ENCODE assay signal across 14 cellular contexts in genomic region chr18:65659312-65659711, GRCh38.
DNase-seq lines count a peak whose midpoint lies in the region; ATAC-seq and TF ChIP-seq lines count a peak whose summit lies in the region.
"Had no signal": no experiment of that assay in that cellular context is flagged by ENCODE, and none has a peak within 500 bp of the region (broad histone marks: within the 10 kb centered on the region; RNA-seq: fewer than 3 reads in every experiment).

No MANE protein-coding gene starts in this region.

- H3K4me3 ChIP-seq in PC-9: no peak overlapping the region
- H3K4me3 ChIP-seq in ascending aorta: no peak overlapping the region

- H4K20me1 ChIP-seq in PC-9 (ENCODE audit: insufficient read depth): no peaks in the 10 kb centered on the region

- ATAC-seq in foreskin keratinocyte: no peak

- peaks cover 20% of the 10 kb centered on the region for H3F3A ChIP-seq in PC-9 (ENCODE audit: insufficient read depth, low read depth)

- peaks cover 29% of the 10 kb centered on the region for H3K4me1 ChIP-seq in PC-9 (replicated peaks; ENCODE audit: insufficient read depth)
- no peaks in the 10 kb centered on the region for H3K4me1 ChIP-seq in ascending aorta
- H3K4me1 ChIP-seq in foreskin keratinocyte: no peaks in the 10 kb centered on the region
- H3K4me1 ChIP-seq: Caco-2 had no signal

- peaks cover 19% of the 10 kb centered on the region for H3K9me3 ChIP-seq in PC-9 (ENCODE audit: insufficient read depth, low read depth)
- no peaks in the 10 kb centered on the region for H3K9me3 ChIP-seq in ascending aorta
- H3K9me3 ChIP-seq: Caco-2 had no signal

- no peaks in the 10 kb centered on the region for H3K9me2 ChIP-seq in PC-9 (ENCODE audit: insufficient read depth)

- DNase-seq in HS-5 (ENCODE audit: low read depth): peak; percentile 28
- peak in 1 of 2 experiments; percentile 51 for DNase-seq in PC-9
- peak; percentile 2 for DNase-seq in iris pigment epithelial cell (ENCODE audit: low read depth)
- DNase-seq in ascending aorta (ENCODE audit: low spot score in 2 of 2): no peak
- DNase-seq in foreskin keratinocyte: no peak
- DNase-seq in T-helper 9 cell: no peak
- no peak for DNase-seq in midbrain (lab: John Stamatoyannopoulos, UW)
- DNase-seq: AML-193; Caco-2; CD4-positive, alpha-beta T cell; DMS79 treated with DMSO at 0.1 percent for 48 hours; GF-D8; H9 had no signal

- no peaks in the 10 kb centered on the region for H3K27me3 ChIP-seq in PC-9 (ENCODE audit: insufficient read depth, low read depth)
- no peaks in the 10 kb centered on the region for H3K27me3 ChIP-seq in ascending aorta
- no peaks in the 10 kb centered on the region for H3K27me3 ChIP-seq in foreskin keratinocyte

- CTCF ChIA-PET in PC-9 (lab: Charles Lee): no interaction called here

- intact Hi-C loops in PC-9 (cut with micrococcal nuclease; ENCODE audit: unreplicated experiment): no loop called here
- intact Hi-C loops in ascending aorta (cut with DNase I): no loop called here

- H3K27ac ChIP-seq in PC-9 (peak overlapping the region; percentile 91), ascending aorta (no peak overlapping the region), foreskin keratinocyte (no peak overlapping the region)
- H3K27ac ChIP-seq: C4-2B had no signal

- BruUV-seq in PC-9 (replicated peaks; lab: Mats Ljungman, UMichigan): no TSS peak

- peak overlapping the region; percentile 43 for H3K4me2 ChIP-seq in PC-9

- H3K79me2 ChIP-seq in PC-9 (ENCODE audit: low read depth): no peaks in the 10 kb centered on the region

- H2AFZ ChIP-seq in PC-9: no peak overlapping the region; the same call in 1 of the 2 replicates

- POLR2A ChIA-PET in PC-9 (lab: Charles Lee; ENCODE audit: unreplicated experiment): no interaction called here

- TF ChIP-seq CTCF in PC-9 (conservative IDR thresholded peaks at IDR 0.05): no peak
- TF ChIP-seq CTCF in ascending aorta (IDR thresholded peaks at IDR 0.05): no peak
- TF ChIP-seq CTCF in foreskin keratinocyte (conservative IDR thresholded peaks at IDR 0.05): no peak

- H3K36me3 ChIP-seq in PC-9 (ENCODE audit: low read depth) (0 out of 2 replicates have a peak, but pooled peaks cover 4% of the 10 kb centered on the region), ascending aorta (no peaks in the 10 kb centered on the region)

Comparison
In these comparisons a context has a peak if more than half of its experiments do, and no peak if none do; other contexts are left out.
1. DNase-seq: peak in HS-5 (single experiment) and iris pigment epithelial cell (single experiment); none in ascending aorta (0 of 2), foreskin keratinocyte (0 of 2), T-helper 9 cell (single experiment) and midbrain (single experiment).